In the genomic region with DNA sequence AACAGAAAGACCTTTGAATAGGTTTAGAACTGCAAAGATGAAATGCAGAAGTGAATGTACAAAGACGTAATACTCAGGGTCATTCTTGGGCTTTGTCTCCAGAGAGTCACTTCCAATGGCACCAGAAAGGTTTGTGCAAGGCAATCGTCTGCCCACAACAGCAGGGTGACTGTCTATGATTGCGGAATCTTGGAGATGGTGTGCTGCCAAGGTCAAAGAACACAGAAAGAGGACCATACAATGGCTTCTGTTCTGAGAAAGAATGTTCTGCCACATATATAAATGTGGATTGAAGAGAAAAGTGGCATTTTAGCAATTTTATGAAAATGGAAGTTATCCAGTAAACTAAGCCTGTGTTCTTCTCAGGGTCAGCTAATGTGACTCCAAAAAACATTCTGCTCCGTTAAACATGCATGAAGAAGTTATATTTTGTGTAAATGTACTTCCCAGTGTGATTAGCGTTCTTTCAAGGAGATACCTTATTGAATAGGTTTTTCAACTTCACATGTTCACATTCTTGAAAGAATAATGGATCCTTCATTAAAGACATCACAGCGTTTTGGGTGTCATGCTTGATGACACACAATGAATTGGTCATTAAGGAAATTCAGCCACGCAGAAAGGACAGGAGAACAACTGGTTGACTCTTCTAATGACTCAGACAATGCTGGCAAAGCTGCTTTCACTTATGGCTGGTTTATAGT, we compare ENCODE assay signal across 16 cellular contexts.
A peak's percentile ranks its signal among the peaks of the same experiment; 100 is the strongest.
DNase-seq lines count a peak whose midpoint lies in the region; ATAC-seq and TF ChIP-seq lines count a peak whose summit lies in the region.
"Had no signal": no experiment of that assay in that cellular context is flagged by ENCODE, and none has a peak within 500 bp of the region (broad histone marks: within the 10 kb centered on the region; RNA-seq: fewer than 3 reads in every experiment).

No MANE protein-coding gene starts in this region.

- H3K79me2 ChIP-seq in GM23338 (replicated peaks; ENCODE audit: insufficient read depth): no peaks in the 10 kb centered on the region

- H3K36me3 ChIP-seq in GM23338 (ENCODE audit: insufficient read depth): no peaks in the 10 kb centered on the region
- H3K36me3 ChIP-seq: SJCRH30 had no signal

- no peaks in the 10 kb centered on the region for H3F3A ChIP-seq in GM23338 (replicated peaks; ENCODE audit: low read depth)

- H3K36me3 Mint-ChIP-seq in GM23338 (ENCODE audit: low read depth): no peaks in the 10 kb centered on the region
- H3K36me3 Mint-ChIP-seq in nephron progenitor cell (ENCODE audit: low read depth): no peaks in the 10 kb centered on the region
- H3K36me3 Mint-ChIP-seq: activated naive CD4-positive, alpha-beta T cell treated with anti-CD3 and anti-CD28 coated beads, Interleukin-2, amount 50 U/mL, for 24 hours; naive thymus-derived CD8-positive, alpha-beta T cell had no signal

- no peak for DNase-seq in GM23338 (ENCODE audit: low spot score)
- DNase-seq in MV-4-11 (lab: John Stamatoyannopoulos, UW): peak; percentile 95
- peak; percentile 29 for DNase-seq in astrocyte of the hippocampus (ENCODE audit: low read depth, low spot score)
- no peak for DNase-seq in nephron progenitor cell
- DNase-seq in stimulated activated CD4-positive, alpha-beta T cell treated with anti-CD3 and anti-CD28 coated beads, Interleukin-2, amount 100 ng/mL, for 24 hours: no peak
- DNase-seq in Ammon's horn (ENCODE audit: low spot score): no peak
- no peak for DNase-seq in cerebellar cortex (ENCODE audit: low spot score)
- DNase-seq: activated CD4-positive, alpha-beta T cell treated with anti-CD3 and anti-CD28 coated beads for 36 hours; DMS153; naive thymus-derived CD8-positive, alpha-beta T cell; NK-92 treated with Interleukin-12 subunit alpha and Interleukin-12 subunit beta, amount 100 ng/mL, for 24 hours; SJCRH30 had no signal

- H2AFZ ChIP-seq in GM23338: peak overlapping the region; percentile 47; the same call in 1 of the 2 replicates

- no peaks in the 10 kb centered on the region for H3K27me3 Mint-ChIP-seq in GM23338 (ENCODE audit: insufficient read depth, low read depth, poor library complexity)
- H3K27me3 Mint-ChIP-seq in nephron progenitor cell (ENCODE audit: low read depth, poor library complexity): no peaks in the 10 kb centered on the region
- H3K27me3 Mint-ChIP-seq: activated CD4-positive, alpha-beta T cell treated with anti-CD3 and anti-CD28 coated beads for 36 hours; activated naive CD4-positive, alpha-beta T cell treated with anti-CD3 and anti-CD28 coated beads, Interleukin-2, amount 50 U/mL, for 24 hours; B cell; naive thymus-derived CD8-positive, alpha-beta T cell had no signal

- H3K4me2 ChIP-seq in GM23338: no peak overlapping the region

- no peaks in the 10 kb centered on the region for H3K4me1 ChIP-seq in GM23338 (ENCODE audit: insufficient read depth)

- H3K27ac Mint-ChIP-seq in GM23338: no peak overlapping the region
- peak overlapping the region; percentile 77 for H3K27ac Mint-ChIP-seq in nephron progenitor cell
- H3K27ac Mint-ChIP-seq: activated CD4-positive, alpha-beta T cell treated with anti-CD3 and anti-CD28 coated beads for 36 hours; activated naive CD4-positive, alpha-beta T cell treated with anti-CD3 and anti-CD28 coated beads, Interleukin-2, amount 50 U/mL, for 24 hours; B cell; naive thymus-derived CD8-positive, alpha-beta T cell had no signal

- ATAC-seq in GM23338 (no peak), HG02884 (IDR thresholded peaks at IDR 0.05; ENCODE audit: unreplicated experiment) (no peak)
- ATAC-seq: activated CD4-positive, alpha-beta T cell treated with anti-CD3 and anti-CD28 coated beads for 36 hours; naive thymus-derived CD8-positive, alpha-beta T cell had no signal

- no peaks in the 10 kb centered on the region for H4K20me1 ChIP-seq in GM23338 (replicated peaks; ENCODE audit: insufficient read depth)

- H3K4me3 ChIP-seq in GM23338: no peak overlapping the region
- H3K4me3 ChIP-seq: lung, SJCRH30 had no signal

- H3K4me3 Mint-ChIP-seq in GM23338: no peak overlapping the region
- no peak overlapping the region for H3K4me3 Mint-ChIP-seq in nephron progenitor cell
- H3K4me3 Mint-ChIP-seq: activated CD4-positive, alpha-beta T cell treated with anti-CD3 and anti-CD28 coated beads for 36 hours; activated naive CD4-positive, alpha-beta T cell treated with anti-CD3 and anti-CD28 coated beads, Interleukin-2, amount 50 U/mL, for 24 hours; B cell; naive thymus-derived CD8-positive, alpha-beta T cell had no signal

- TF ChIP-seq CTCF in GM23338 (conservative IDR thresholded peaks at IDR 0.05; ENCODE audit: low read depth in 2 of 2): no peak
- no peak for TF ChIP-seq CTCF in nephron progenitor cell (IDR thresholded peaks at IDR 0.05)

- H3K9me3 Mint-ChIP-seq in GM23338 (no peaks in the 10 kb centered on the region), nephron progenitor cell (peaks cover 5% of the 10 kb centered on the region)
- H3K9me3 Mint-ChIP-seq: activated naive CD4-positive, alpha-beta T cell treated with anti-CD3 and anti-CD28 coated beads, Interleukin-2, amount 50 U/mL, for 24 hours had no signal

- H3K27me3 ChIP-seq in GM23338 (ENCODE audit: insufficient read depth): no peaks in the 10 kb centered on the region
- H3K27me3 ChIP-seq: SJCRH30 had no signal

- H3K27ac ChIP-seq in GM23338 (ENCODE audit: low read depth): no peak overlapping the region
- H3K27ac ChIP-seq: SJCRH30 had no signal

- H3K4me1 Mint-ChIP-seq in GM23338 (0 out of 3 replicates have a peak, but pooled peaks cover under 1% of the 10 kb centered on the region), nephron progenitor cell (peaks cover 38% of the 10 kb centered on the region)
- H3K4me1 Mint-ChIP-seq: activated CD4-positive, alpha-beta T cell treated with anti-CD3 and anti-CD28 coated beads for 36 hours; activated naive CD4-positive, alpha-beta T cell treated with anti-CD3 and anti-CD28 coated beads, Interleukin-2, amount 50 U/mL, for 24 hours; B cell; naive thymus-derived CD8-positive, alpha-beta T cell had no signal

- H3K9me2 ChIP-seq in GM23338 (ENCODE audit: insufficient read depth): peaks cover 1% of the 10 kb centered on the region; the same call in 1 of the 2 replicates

TF ChIP-seq in GM23338, 12 proteins besides CTCF, POLR2A, EP300 and RAD21:
- TF ChIP-seq POLR2AphosphoS5 (IDR thresholded peaks at IDR 0.05; ENCODE audit: low read depth): no peak
- TF ChIP-seq, protein P1, sequence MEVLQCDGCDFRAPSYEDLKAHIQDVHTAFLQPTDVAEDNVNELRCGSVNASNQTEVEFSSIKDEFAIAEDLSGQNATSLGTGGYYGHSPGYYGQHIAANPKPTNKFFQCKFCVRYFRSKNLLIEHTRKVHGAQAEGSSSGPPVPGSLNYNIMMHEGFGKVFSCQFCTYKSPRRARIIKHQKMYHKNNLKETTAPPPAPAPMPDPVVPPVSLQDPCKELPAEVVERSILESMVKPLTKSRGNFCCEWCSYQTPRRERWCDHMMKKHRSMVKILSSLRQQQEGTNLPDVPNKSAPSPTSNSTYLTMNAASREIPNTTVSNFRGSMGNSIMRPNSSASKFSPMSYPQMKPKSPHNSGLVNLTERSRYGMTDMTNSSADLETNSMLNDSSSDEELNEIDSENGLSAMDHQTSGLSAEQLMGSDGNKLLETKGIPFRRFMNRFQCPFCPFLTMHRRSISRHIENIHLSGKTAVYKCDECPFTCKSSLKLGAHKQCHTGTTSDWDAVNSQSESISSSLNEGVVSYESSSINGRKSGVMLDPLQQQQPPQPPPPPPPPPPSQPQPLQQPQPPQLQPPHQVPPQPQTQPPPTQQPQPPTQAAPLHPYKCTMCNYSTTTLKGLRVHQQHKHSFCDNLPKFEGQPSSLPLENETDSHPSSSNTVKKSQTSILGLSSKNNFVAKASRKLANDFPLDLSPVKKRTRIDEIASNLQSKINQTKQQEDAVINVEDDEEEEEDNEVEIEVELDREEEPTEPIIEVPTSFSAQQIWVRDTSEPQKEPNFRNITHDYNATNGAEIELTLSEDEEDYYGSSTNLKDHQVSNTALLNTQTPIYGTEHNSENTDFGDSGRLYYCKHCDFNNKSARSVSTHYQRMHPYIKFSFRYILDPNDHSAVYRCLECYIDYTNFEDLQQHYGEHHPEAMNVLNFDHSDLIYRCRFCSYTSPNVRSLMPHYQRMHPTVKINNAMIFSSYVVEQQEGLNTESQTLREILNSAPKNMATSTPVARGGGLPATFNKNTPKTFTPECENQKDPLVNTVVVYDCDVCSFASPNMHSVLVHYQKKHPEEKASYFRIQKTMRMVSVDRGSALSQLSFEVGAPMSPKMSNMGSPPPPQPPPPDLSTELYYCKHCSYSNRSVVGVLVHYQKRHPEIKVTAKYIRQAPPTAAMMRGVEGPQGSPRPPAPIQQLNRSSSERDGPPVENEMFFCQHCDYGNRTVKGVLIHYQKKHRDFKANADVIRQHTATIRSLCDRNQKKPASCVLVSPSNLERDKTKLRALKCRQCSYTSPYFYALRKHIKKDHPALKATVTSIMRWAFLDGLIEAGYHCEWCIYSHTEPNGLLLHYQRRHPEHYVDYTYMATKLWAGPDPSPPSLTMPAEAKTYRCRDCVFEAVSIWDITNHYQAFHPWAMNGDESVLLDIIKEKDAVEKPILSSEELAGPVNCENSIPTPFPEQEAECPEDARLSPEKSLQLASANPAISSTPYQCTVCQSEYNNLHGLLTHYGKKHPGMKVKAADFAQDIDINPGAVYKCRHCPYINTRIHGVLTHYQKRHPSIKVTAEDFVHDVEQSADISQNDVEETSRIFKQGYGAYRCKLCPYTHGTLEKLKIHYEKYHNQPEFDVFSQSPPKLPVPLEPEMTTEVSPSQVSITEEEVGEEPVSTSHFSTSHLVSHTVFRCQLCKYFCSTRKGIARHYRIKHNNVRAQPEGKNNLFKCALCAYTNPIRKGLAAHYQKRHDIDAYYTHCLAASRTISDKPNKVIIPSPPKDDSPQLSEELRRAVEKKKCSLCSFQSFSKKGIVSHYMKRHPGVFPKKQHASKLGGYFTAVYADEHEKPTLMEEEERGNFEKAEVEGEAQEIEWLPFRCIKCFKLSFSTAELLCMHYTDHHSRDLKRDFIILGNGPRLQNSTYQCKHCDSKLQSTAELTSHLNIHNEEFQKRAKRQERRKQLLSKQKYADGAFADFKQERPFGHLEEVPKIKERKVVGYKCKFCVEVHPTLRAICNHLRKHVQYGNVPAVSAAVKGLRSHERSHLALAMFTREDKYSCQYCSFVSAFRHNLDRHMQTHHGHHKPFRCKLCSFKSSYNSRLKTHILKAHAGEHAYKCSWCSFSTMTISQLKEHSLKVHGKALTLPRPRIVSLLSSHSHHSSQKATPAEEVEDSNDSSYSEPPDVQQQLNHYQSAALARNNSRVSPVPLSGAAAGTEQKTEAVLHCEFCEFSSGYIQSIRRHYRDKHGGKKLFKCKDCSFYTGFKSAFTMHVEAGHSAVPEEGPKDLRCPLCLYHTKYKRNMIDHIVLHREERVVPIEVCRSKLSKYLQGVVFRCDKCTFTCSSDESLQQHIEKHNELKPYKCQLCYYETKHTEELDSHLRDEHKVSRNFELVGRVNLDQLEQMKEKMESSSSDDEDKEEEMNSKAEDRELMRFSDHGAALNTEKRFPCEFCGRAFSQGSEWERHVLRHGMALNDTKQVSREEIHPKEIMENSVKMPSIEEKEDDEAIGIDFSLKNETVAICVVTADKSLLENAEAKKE (CRISPR knock-in tag; IDR thresholded peaks at IDR 0.05): no peak

Comparison
In these comparisons a context has a peak if more than half of its experiments do, and no peak if none do; other contexts are left out.
1. DNase-seq: peak in MV-4-11 (single experiment) and astrocyte of the hippocampus (single experiment); none in GM23338 (single experiment), nephron progenitor cell (single experiment), stimulated activated CD4-positive, alpha-beta T cell treated with anti-CD3 and anti-CD28 coated beads, Interleukin-2, amount 100 ng/mL, for 24 hours (0 of 2), Ammon's horn (single experiment) and cerebellar cortex (single experiment).